ENCODE assay signal across 2 cellular contexts in the genomic region with DNA sequence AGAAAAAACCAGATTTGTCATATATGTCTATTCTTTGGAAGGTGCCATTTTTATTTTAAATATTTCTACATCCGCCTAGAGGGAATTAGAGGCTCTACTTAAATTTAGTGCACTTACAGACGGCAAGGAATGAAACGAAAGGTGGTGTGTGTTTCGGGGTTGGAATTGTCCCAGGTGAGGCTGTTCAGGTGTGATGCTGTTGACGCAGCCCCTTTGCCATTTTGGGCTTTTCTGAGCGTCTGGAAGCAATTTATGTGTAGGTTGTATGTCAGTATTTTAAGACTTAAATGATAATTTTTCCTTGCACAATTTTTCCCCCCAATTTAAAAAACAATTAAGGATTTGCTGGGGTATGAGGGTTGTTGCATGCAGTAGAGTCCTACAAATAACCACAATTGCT.
TF ChIP-seq lines count a peak whose summit lies in the region.

No MANE protein-coding gene starts in this region.

TF ChIP-seq in SK-N-SH, 30 proteins besides CTCF, POLR2A, EP300 and RAD21:
- TF ChIP-seq, protein P1, sequence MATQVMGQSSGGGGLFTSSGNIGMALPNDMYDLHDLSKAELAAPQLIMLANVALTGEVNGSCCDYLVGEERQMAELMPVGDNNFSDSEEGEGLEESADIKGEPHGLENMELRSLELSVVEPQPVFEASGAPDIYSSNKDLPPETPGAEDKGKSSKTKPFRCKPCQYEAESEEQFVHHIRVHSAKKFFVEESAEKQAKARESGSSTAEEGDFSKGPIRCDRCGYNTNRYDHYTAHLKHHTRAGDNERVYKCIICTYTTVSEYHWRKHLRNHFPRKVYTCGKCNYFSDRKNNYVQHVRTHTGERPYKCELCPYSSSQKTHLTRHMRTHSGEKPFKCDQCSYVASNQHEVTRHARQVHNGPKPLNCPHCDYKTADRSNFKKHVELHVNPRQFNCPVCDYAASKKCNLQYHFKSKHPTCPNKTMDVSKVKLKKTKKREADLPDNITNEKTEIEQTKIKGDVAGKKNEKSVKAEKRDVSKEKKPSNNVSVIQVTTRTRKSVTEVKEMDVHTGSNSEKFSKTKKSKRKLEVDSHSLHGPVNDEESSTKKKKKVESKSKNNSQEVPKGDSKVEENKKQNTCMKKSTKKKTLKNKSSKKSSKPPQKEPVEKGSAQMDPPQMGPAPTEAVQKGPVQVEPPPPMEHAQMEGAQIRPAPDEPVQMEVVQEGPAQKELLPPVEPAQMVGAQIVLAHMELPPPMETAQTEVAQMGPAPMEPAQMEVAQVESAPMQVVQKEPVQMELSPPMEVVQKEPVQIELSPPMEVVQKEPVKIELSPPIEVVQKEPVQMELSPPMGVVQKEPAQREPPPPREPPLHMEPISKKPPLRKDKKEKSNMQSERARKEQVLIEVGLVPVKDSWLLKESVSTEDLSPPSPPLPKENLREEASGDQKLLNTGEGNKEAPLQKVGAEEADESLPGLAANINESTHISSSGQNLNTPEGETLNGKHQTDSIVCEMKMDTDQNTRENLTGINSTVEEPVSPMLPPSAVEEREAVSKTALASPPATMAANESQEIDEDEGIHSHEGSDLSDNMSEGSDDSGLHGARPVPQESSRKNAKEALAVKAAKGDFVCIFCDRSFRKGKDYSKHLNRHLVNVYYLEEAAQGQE (IDR thresholded peaks at IDR 0.05; ENCODE audit: low read depth, low read length): no peak
- TF ChIP-seq MXI1 (IDR thresholded peaks at IDR 0.05; ENCODE audit: low read depth, low read length) (no peak), YY1 (IDR thresholded peaks at IDR 0.05; ENCODE audit: low read depth) (no peak), SIN3A (IDR thresholded peaks at IDR 0.05; ENCODE audit: borderline replicate concordance, low read depth, low read length) (no peak), TCF12 (IDR thresholded peaks at IDR 0.05) (no peak), RCOR1 (IDR thresholded peaks at IDR 0.05; ENCODE audit: low read length) (no peak), TAF1 (IDR thresholded peaks at IDR 0.05; ENCODE audit: borderline replicate concordance, low read depth, low read length) (no peak), NFIC (IDR thresholded peaks at IDR 0.05; ENCODE audit: borderline replicate concordance) (no peak), JUND (IDR thresholded peaks at IDR 0.05) (no peak)
TF ChIP-seq in SK-N-SH: peak in this region for 0.

TF ChIP-seq in SK-N-SH treated with all-trans-retinoic acid at 6 μM for 48 hours, 23 proteins besides CTCF, POLR2A, EP300 and RAD21 (continued from another document):
- TF ChIP-seq, protein P2, sequence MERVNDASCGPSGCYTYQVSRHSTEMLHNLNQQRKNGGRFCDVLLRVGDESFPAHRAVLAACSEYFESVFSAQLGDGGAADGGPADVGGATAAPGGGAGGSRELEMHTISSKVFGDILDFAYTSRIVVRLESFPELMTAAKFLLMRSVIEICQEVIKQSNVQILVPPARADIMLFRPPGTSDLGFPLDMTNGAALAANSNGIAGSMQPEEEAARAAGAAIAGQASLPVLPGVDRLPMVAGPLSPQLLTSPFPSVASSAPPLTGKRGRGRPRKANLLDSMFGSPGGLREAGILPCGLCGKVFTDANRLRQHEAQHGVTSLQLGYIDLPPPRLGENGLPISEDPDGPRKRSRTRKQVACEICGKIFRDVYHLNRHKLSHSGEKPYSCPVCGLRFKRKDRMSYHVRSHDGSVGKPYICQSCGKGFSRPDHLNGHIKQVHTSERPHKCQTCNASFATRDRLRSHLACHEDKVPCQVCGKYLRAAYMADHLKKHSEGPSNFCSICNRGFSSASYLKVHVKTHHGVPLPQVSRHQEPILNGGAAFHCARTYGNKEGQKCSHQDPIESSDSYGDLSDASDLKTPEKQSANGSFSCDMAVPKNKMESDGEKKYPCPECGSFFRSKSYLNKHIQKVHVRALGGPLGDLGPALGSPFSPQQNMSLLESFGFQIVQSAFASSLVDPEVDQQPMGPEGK (CRISPR knock-in tag; IDR thresholded peaks at IDR 0.05; ENCODE audit: borderline replicate concordance): no peak
- no peak for TF ChIP-seq TCF4 (CRISPR knock-in tag; IDR thresholded peaks at IDR 0.05; ENCODE audit: borderline replicate concordance)
